8 cellular contexts compared by ENCODE assay signal in the genomic region with DNA sequence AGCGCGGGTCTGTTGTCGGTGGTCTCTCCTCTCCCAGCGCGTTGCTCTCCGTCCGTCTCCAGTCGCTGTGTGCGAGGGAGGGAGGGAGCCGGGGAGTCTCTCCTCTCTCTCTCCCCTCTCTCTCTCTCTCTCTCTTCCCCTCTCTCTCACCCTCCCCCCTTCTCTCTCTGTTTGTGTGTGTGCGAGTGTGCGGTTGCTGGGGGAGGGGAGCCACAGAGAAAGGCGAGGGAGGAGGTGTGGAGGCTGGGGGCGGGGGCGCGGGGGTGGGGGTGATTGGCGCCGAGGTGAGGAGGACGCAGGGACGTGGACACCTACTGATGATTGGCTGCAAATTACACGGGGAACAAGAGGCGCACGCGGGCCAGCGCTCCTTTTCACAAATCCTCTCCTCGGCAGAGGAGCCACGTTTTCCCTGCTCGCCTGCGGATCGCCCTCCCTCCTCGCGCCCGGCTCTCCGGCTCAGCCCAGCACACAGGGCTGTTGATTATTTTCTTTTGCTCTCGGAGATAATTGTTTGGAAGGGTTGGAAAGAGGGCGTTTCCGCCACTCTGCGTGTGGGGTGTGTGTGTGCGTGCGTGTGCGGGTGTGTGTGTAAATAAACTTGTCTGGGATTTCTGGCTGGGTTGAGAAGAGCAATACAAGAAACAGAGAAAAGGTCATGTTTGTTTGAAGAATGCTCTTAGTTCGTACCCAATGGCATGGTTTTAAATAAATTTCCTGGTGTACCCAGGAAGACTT. TPM values are rescaled to one million over a fixed set of nuclear protein-coding genes. Genes with fewer than 3 reads are reported as not detected.
DNase-seq lines count a peak whose midpoint lies in the region; ATAC-seq and TF ChIP-seq lines count a peak whose summit lies in the region.

Gene CXXC4, minus strand, starts transcription at position 73 of the 738 bp plus-strand sequence. CDS start 3,092 bp downstream, outside the sequence.

- H3K27me3 ChIP-seq in Caco-2 (replicated peaks; ENCODE audit: control insufficient read depth, insufficient read depth, low read length) (no peaks in the 10 kb centered on the region; the same call in 1 of the 2 replicates), SU-DHL-6 (ENCODE audit: low read length) (no peaks in the 10 kb centered on the region), right lobe of liver (no peaks in the 10 kb centered on the region)

- peaks cover 15% of the 10 kb centered on the region for H3K4me1 ChIP-seq in Caco-2
- peaks cover 0 to 13% (median 5%) of the 10 kb centered on the region in 4 donors for H3K4me1 ChIP-seq in right lobe of liver

- ATAC-seq in GM21360 (IDR thresholded peaks at IDR 0.05; ENCODE audit: unreplicated experiment) (peak; percentile 28), right lobe of liver (peak; percentile 75 to 88 (median 82)), GM21526 (IDR thresholded peaks at IDR 0.05; ENCODE audit: low FRiP score, unreplicated experiment) (no peak)

- peak within 1 kb of the TSS; percentile 74 for H2AFZ ChIP-seq in SU-DHL-6 (ENCODE audit: low read depth, low read length, severe bottlenecking)

- no peaks in the 10 kb centered on the region for H3K9me3 Mint-ChIP-seq in Caco-2 (ENCODE audit: unreplicated experiment)

- H3K36me3 Mint-ChIP-seq in Caco-2 (ENCODE audit: insufficient read depth, unreplicated experiment), result peaks cover 13% of the 10 kb centered on the region

- H3K9me3 ChIP-seq in Caco-2 (no peaks in the 10 kb centered on the region), SU-DHL-6 (ENCODE audit: insufficient read depth, low read length) (no peaks in the 10 kb centered on the region), right lobe of liver (no peaks in the 10 kb centered on the region)

- POLR2A ChIA-PET in Caco-2 (lab: Charles Lee), result no interaction called here

- H3K4me3 Mint-ChIP-seq in Caco-2 (ENCODE audit: unreplicated experiment), result peak within 1 kb of the TSS; percentile 96

- TF ChIP-seq POLR2A in right lobe of liver (IDR thresholded peaks at IDR 0.05), result peak; percentile 56

- no TSS peak for BruUV-seq in Caco-2 (replicated peaks; lab: Mats Ljungman, UMichigan)

- peak within 1 kb of the TSS; percentile 58 for H3K9ac ChIP-seq in SU-DHL-6 (ENCODE audit: low read length)

- no peaks in the 10 kb centered on the region for H3K79me2 ChIP-seq in SU-DHL-6 (ENCODE audit: insufficient read depth, low read length)

- intact Hi-C loops in Caco-2 (cut with micrococcal nuclease; ENCODE audit: unreplicated experiment) (loop anchor here (1.0 kb wide), 2 partner anchors 16 to 25 kb away; no protein-coding TSS in a partner anchor), right lobe of liver (cut with DNase I) (no loop called here)

- H3K27ac Mint-ChIP-seq in Caco-2 (ENCODE audit: unreplicated experiment), result peak within 1 kb of the TSS; percentile 86

- peaks cover 33% of the 10 kb centered on the region for H3F3A ChIP-seq in SU-DHL-6 (ENCODE audit: insufficient read depth)

- CTCF ChIA-PET in Caco-2 (lab: Charles Lee), result no interaction called here

- no peaks in the 10 kb centered on the region for H4K20me1 ChIP-seq in SU-DHL-6 (ENCODE audit: low read depth, low read length)

- H3K36me3 ChIP-seq in Caco-2 (ENCODE audit: control insufficient read depth, insufficient read depth, low read length), result no peaks in the 10 kb centered on the region
- no peaks in the 10 kb centered on the region for H3K36me3 ChIP-seq in SU-DHL-6 (ENCODE audit: low read length)
- H3K36me3 ChIP-seq in right lobe of liver, result no peaks in the 10 kb centered on the region

- H3K4me3 ChIP-seq in Caco-2 (ENCODE audit: low read depth, low read length) (peak within 1 kb of the TSS; percentile 54), SU-DHL-6 (ENCODE audit: insufficient read depth, low read length, poor library complexity, severe bottlenecking) (peak within 1 kb of the TSS; percentile 67), right lobe of liver (peak within 1 kb of the TSS; percentile 45 to 59 (median 58))

- no peaks in the 10 kb centered on the region for H3K27me3 Mint-ChIP-seq in Caco-2 (ENCODE audit: insufficient read depth, unreplicated experiment)

- WGBS in right lobe of liver (ENCODE audit: insufficient coverage, low coverage, low lambda C conversion rate, missing lambda C conversion rate), result under 1% methylated on average over 38 of the region's 42 CpGs

- peaks cover 6% of the 10 kb centered on the region for H3K4me1 Mint-ChIP-seq in Caco-2 (ENCODE audit: low read depth, unreplicated experiment)

- peak within 1 kb of the TSS; percentile 83 for H3K27ac ChIP-seq in SU-DHL-6 (ENCODE audit: low read depth, low read length)
- peak within 1 kb of the TSS; percentile 70 to 85 (median 80) for H3K27ac ChIP-seq in right lobe of liver
- peak within 1 kb of the TSS; percentile 73 for H3K27ac ChIP-seq in substantia nigra (ENCODE audit: low read depth, low read length, poor library complexity, severe bottlenecking)

- peak within 1 kb of the TSS; percentile 79 for H3K4me2 ChIP-seq in SU-DHL-6 (ENCODE audit: low read depth, low read length, poor library complexity, severe bottlenecking)

- no peaks in the 10 kb centered on the region for H3K9me2 ChIP-seq in SU-DHL-6 (replicated peaks; ENCODE audit: insufficient read depth, low read length)

- no peak for TF ChIP-seq CTCF in Caco-2 (IDR thresholded peaks at IDR 0.05; ENCODE audit: insufficient read depth in 1 of 2, low read depth in 1 of 2, low read length in 1 of 2, severe bottlenecking in 1 of 2, unreplicated experiment in 1 of 2)
- TF ChIP-seq CTCF in SU-DHL-6 (IDR thresholded peaks at IDR 0.05; ENCODE audit: insufficient read depth, low read length, poor library complexity, severe bottlenecking), result no peak
- TF ChIP-seq CTCF in right lobe of liver (IDR thresholded peaks at IDR 0.05), result no peak

- DNase-seq in Caco-2, result peak; percentile 67 to 74
- DNase-seq in NCI-H1105 treated with DMSO at 0.1 percent for 48 hours (lab: John Stamatoyannopoulos, UW), result peak; percentile 76
- DNase-seq in dermis blood vessel endothelial cell, result peak; percentile 13
- DNase-seq in right lobe of liver, result peak; percentile 68 to 82 (median 79)
- DNase-seq in substantia nigra (lab: John Stamatoyannopoulos, UW), result peak in 48 of 49 donors; percentile 20 to 85 (median 63)

RNA-seq across cellular contexts. Expression of gene CXXC4, which starts in this region (rescaled TPM):
- total RNA-seq in Caco-2 (2022) (2.9 and 3.1 TPM in 2 replicates), dermis blood vessel endothelial cell (0.05 TPM in 1 of 2 replicates, not detected in the other), right lobe of liver (1 to 10 TPM in 2 of 6 experiments, under 1 TPM in 4; 0.29 to 1.0 (median 0.89) TPM)

Comparison
In these comparisons a context has a peak if more than half of its experiments do, and no peak if none do; other contexts are left out.
1. Peak in DNase-seq in dermis blood vessel endothelial cell; RNA of the gene not detected or under 1 TPM.
2. DNase-seq: peak in every context shown above with its lines; median percentile 79 in right lobe of liver; 76 in NCI-H1105 treated with DMSO at 0.1 percent for 48 hours; 70 in Caco-2; 63 in substantia nigra; 13 in dermis blood vessel endothelial cell.